Comparison of ENCODE assay signal across 1 cellular context in the genomic region with DNA sequence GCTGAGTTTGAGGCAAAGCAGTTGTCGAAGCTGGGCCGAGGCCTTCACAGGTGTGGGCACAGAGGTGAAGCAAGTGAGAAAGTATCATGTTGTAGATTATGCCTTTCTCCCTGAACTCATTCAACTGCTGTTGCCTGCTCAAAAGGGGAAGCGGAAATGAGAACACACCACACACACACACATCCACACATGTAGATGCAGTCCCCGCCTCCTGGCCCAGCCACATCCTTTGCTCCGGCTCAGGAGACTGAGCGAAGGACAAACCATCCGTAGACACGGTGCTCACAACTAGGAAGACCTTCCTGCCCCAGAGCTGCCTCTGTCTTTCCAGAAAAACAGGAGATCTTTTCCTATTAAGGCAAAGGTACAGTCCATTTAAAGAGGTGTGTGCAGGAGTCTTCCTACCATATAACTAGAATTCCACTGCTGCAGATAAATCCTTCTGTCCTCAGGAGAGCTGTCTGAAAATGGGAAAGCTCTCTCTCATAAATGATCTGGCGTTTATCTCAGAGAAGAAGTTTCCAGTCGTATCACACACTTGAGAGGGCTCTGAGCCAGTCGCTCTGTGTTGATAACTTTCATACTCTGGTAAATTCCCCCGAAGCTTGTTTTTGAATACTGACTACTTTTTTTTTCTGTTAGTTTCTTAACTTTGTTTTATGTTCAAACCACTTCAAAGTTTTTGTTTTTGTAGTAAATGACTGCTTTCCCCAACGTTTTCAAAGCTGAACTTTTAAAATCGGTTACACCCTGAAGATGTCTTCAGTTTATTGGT.
A peak's percentile ranks its signal among the peaks of the same experiment; 100 is the strongest.
TF ChIP-seq lines count a peak whose summit lies in the region.

A gene with protein sequence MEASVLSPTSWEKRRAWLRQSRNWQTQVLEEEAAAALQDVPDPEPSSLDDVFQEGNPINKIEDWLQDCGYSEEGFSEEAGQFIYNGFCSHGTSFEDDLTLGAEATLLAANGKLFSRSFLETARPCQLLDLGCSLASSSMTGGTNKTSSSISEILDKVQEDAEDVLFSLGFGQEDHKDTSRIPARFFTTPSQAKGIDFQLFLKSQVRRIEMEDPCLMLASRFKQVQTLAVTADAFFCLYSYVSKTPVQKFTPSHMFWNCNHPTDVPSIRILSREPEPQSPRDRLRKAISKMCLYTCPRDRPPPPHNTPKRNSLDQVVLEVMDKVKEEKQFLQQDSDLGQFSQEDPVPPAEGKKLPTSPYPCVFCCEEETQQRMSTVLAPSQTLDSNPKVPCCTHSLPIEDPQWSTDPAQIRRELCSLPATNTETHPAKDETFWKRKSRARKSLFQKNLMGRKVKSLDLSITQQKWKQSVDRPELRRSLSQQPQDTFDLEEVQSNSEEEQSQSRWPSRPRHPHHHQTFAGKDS (minus strand): TSS at position 161 of the 775 bp plus-strand sequence. CDS start 10,200 bp downstream, outside the sequence.

TF ChIP-seq in GM12878, 131 proteins besides CTCF, POLR2A, EP300 and RAD21 (continued from another document):
- TF ChIP-seq ZBTB4 (CRISPR knock-in tag; IDR thresholded peaks at IDR 0.05) (no peak), NR2C1 (IDR thresholded peaks at IDR 0.05) (no peak), MTA3 (IDR thresholded peaks at IDR 0.05; ENCODE audit: borderline replicate concordance, low read length) (no peak; the same call in 1 of the 2 replicates), RAD51 (IDR thresholded peaks at IDR 0.05) (no peak), KLF5 (IDR thresholded peaks at IDR 0.05; ENCODE audit: partially characterized antibody) (peak; percentile 65), BCLAF1 (IDR thresholded peaks at IDR 0.05) (no peak), RUNX3 (IDR thresholded peaks at IDR 0.05; ENCODE audit: low read length) (peak; percentile 92), MTA2 (IDR thresholded peaks at IDR 0.05; ENCODE audit: low read depth) (peak; percentile 45), TCF7 (IDR thresholded peaks at IDR 0.05; ENCODE audit: borderline replicate concordance) (peak; percentile 69), BMI1 (IDR thresholded peaks at IDR 0.05; ENCODE audit: borderline replicate concordance) (no peak), EZH2 (IDR thresholded peaks at IDR 0.05; ENCODE audit: borderline replicate concordance, control insufficient read depth, low read depth, low read length) (no peak), FOS (IDR thresholded peaks at IDR 0.05; ENCODE audit: borderline replicate concordance, extremely low read depth, insufficient read length) (no peak)
- TF ChIP-seq, protein P1, sequence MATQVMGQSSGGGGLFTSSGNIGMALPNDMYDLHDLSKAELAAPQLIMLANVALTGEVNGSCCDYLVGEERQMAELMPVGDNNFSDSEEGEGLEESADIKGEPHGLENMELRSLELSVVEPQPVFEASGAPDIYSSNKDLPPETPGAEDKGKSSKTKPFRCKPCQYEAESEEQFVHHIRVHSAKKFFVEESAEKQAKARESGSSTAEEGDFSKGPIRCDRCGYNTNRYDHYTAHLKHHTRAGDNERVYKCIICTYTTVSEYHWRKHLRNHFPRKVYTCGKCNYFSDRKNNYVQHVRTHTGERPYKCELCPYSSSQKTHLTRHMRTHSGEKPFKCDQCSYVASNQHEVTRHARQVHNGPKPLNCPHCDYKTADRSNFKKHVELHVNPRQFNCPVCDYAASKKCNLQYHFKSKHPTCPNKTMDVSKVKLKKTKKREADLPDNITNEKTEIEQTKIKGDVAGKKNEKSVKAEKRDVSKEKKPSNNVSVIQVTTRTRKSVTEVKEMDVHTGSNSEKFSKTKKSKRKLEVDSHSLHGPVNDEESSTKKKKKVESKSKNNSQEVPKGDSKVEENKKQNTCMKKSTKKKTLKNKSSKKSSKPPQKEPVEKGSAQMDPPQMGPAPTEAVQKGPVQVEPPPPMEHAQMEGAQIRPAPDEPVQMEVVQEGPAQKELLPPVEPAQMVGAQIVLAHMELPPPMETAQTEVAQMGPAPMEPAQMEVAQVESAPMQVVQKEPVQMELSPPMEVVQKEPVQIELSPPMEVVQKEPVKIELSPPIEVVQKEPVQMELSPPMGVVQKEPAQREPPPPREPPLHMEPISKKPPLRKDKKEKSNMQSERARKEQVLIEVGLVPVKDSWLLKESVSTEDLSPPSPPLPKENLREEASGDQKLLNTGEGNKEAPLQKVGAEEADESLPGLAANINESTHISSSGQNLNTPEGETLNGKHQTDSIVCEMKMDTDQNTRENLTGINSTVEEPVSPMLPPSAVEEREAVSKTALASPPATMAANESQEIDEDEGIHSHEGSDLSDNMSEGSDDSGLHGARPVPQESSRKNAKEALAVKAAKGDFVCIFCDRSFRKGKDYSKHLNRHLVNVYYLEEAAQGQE (IDR thresholded peaks at IDR 0.05; ENCODE audit: low read depth, low read length), result no peak
- TF ChIP-seq, protein P2, sequence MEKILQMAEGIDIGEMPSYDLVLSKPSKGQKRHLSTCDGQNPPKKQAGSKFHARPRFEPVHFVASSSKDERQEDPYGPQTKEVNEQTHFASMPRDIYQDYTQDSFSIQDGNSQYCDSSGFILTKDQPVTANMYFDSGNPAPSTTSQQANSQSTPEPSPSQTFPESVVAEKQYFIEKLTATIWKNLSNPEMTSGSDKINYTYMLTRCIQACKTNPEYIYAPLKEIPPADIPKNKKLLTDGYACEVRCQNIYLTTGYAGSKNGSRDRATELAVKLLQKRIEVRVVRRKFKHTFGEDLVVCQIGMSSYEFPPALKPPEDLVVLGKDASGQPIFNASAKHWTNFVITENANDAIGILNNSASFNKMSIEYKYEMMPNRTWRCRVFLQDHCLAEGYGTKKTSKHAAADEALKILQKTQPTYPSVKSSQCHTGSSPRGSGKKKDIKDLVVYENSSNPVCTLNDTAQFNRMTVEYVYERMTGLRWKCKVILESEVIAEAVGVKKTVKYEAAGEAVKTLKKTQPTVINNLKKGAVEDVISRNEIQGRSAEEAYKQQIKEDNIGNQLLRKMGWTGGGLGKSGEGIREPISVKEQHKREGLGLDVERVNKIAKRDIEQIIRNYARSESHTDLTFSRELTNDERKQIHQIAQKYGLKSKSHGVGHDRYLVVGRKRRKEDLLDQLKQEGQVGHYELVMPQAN (conservative IDR thresholded peaks at IDR 0.05), result peak; percentile 53
- TF ChIP-seq, protein P3, sequence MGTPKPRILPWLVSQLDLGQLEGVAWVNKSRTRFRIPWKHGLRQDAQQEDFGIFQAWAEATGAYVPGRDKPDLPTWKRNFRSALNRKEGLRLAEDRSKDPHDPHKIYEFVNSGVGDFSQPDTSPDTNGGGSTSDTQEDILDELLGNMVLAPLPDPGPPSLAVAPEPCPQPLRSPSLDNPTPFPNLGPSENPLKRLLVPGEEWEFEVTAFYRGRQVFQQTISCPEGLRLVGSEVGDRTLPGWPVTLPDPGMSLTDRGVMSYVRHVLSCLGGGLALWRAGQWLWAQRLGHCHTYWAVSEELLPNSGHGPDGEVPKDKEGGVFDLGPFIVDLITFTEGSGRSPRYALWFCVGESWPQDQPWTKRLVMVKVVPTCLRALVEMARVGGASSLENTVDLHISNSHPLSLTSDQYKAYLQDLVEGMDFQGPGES (IDR thresholded peaks at IDR 0.05), result no peak
